8 cellular contexts compared by ENCODE assay signal in the genomic region with DNA sequence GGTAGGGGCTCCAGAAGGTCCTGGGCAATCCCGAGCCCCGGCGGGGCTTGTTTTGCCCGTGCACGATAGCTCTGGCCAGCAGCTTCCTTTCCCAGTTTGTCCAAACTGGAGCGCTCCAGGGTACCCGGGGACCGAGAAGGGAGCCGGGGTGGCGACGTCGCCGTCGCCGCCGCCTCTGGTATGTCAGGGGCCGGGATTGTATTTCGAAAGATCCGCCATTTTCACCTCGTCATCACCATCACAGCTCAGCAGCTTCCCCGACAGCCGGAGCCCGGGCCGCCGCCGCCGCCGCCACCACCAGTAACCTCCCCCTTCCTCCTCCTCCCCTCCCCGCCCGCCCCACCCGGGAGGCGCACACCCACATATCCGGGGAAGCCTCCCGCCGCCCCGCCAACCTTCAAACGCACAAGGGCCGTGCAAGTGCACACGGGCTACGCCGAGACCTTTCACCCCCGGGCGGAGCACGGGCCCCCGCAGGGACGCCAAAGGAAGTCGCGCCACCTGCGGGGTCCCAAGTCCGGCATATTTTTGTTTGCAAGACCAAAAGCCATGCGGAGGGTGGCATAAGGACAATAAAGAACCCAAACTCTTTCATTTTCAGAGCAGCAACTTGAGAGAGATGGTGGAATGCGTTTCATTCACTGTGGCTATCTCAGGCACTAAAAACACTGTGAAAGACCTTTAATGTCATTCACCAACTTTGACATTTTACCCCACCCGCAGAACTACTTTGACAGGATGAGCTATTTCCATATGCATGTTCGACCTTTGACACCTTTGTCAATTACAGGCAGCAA. TPM values are rescaled to one million over a fixed set of nuclear protein-coding genes. Genes with fewer than 3 reads are reported as not detected.
DNase-seq lines count a peak whose midpoint lies in the region; ATAC-seq, FAIRE-seq and TF ChIP-seq lines count a peak whose summit lies in the region.

A gene (minus strand): TSS at position 302 of the 797 bp plus-strand sequence. CDS start 25,979 bp downstream, outside the sequence.

- DNase-seq in DMS114 treated with DMSO at 0.1 percent for 48 hours (lab: John Stamatoyannopoulos, UW; ENCODE audit: unreplicated experiment) (peak; percentile 37), SK-N-MC (ENCODE audit: low read depth, low spot score) (no peak), frontal cortex (ENCODE audit: low spot score in 2 of 2) (peak; percentile 58 to 72), substantia nigra (lab: John Stamatoyannopoulos, UW) (peak; percentile 7 to 85 (median 58))
- DNase-seq in activated naive CD4-positive, alpha-beta T cell treated with Interleukin-2 at 50 U/mL for 16 hours: peak; percentile 87

- peak; percentile 44 for ATAC-seq in GM21447 (IDR thresholded peaks at IDR 0.05; ENCODE audit: unreplicated experiment)

- H3K4me3 ChIP-seq in SK-N-MC (peak within 1 kb of the TSS; percentile 92), neutrophil (ENCODE audit: low read depth in 1 of 2, low read length in 1 of 2) (peak within 1 kb of the TSS; percentile 87 to 88)

- peak; percentile 28 for TF ChIP-seq CTCF in neutrophil (IDR thresholded peaks at IDR 0.05)

- H3K27ac ChIP-seq in SK-N-MC (peak within 1 kb of the TSS; percentile 77), neutrophil (peak within 1 kb of the TSS; percentile 95), substantia nigra (ENCODE audit: low read depth, low read length, poor library complexity, severe bottlenecking) (peak within 1 kb of the TSS; percentile 84)

- peaks cover 38 to 43% of the 10 kb centered on the region in 2 experiments for H3K4me1 ChIP-seq in neutrophil (ENCODE audit: control insufficient read depth in 1 of 2, insufficient read depth in 1 of 2, low read depth in 1 of 2, low read length in 1 of 2)

- no peaks in the 10 kb centered on the region for H3K27me3 Mint-ChIP-seq in IgD-negative memory B cell

- H3K36me3 ChIP-seq in SK-N-MC (ENCODE audit: insufficient read depth, low read length) (no peaks in the 10 kb centered on the region), neutrophil (no peaks in the 10 kb centered on the region)

- peak within 1 kb of the TSS; percentile 83 to 99 (median 95) for H3K4me3 Mint-ChIP-seq in IgD-negative memory B cell

- H3K36me3 Mint-ChIP-seq in IgD-negative memory B cell: peaks cover 6% of the 10 kb centered on the region

- H3K4me1 Mint-ChIP-seq in IgD-negative memory B cell: peaks cover 33 to 42% (median 34%) of the 10 kb centered on the region in 3 donors

- no peaks in the 10 kb centered on the region for H3K9me3 ChIP-seq in SK-N-MC (ENCODE audit: low read depth, low read length)
- no peaks in the 10 kb centered on the region for H3K9me3 ChIP-seq in neutrophil

- peak within 1 kb of the TSS; percentile 73 to 96 (median 95) for H3K27ac Mint-ChIP-seq in IgD-negative memory B cell

- H3K9ac ChIP-seq in SK-N-MC (ENCODE audit: insufficient read length): peak within 1 kb of the TSS; percentile 96

- H3K27me3 ChIP-seq in neutrophil: no peaks in the 10 kb centered on the region

- no peak for FAIRE-seq in frontal cortex (lab: Jason Lieb, UNC)

- no peaks in the 10 kb centered on the region for H3K9me3 Mint-ChIP-seq in IgD-negative memory B cell

RNA-seq across cellular contexts. Expression of the gene that starts here (rescaled TPM):
- polyA plus RNA-seq in IgD-negative memory B cell: 7.7 TPM
- 30.6 TPM for total RNA-seq in frontal cortex
